Comparison of ENCODE assay signal across 9 cellular contexts in the genomic region with DNA sequence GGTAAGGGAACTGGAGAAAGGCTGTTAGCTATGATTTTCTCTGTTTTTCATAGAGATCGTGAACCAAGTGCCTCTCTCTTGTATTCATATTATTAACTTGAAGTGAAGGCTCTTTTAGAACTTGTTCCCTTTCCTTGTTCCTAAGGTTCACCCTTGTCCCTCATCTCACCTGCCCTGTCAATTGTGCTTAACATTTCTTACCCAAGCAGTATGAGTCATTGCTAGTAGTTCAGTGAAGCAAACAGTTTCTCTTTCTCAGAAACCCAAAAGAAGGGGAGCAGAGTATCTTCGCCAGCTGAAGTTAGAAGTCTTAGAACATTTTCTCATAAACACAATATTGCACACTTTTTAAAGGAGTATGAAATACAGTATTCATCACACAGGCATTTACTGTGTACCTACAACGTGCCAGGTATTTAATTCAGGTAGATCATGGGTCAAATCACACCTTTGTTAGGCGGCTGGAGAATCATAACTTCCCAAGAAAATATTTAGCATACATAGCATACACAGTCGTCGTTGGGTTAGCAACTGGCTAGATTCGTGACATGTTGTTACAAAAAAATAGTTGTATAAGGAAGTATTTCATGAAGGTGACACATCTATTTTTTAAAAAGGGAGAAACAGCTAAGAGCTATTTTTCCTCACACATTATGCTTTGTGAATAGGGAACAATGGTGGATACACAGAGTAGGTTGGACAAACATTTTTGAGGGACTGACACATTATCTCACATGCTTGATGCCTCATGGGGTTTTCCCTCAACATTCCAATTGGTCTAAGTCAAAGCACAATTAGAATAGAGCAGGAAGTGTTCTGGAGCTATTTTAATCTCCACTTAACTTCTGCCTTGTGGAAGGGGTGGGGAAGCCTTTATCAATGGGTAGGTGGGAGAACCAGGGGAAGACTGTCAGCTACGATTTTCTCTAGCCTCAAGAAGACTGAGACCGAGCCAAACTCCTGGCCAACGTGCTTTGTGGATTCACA. TPM values are rescaled to one million over a fixed set of nuclear protein-coding genes. Genes with fewer than 3 reads are reported as not detected.
DNase-seq lines count a peak whose midpoint lies in the region; ATAC-seq and TF ChIP-seq lines count a peak whose summit lies in the region.
"Had no signal": no experiment of that assay in that cellular context is flagged by ENCODE, and none has a peak within 500 bp of the region (broad histone marks: within the 10 kb centered on the region; RNA-seq: fewer than 3 reads in every experiment).

No MANE protein-coding gene starts in this region.

- H3K4me3 Mint-ChIP-seq in stimulated activated naive CD8-positive, alpha-beta T cell treated with anti-CD3 and anti-CD28 coated beads, Interleukin-15, amount 100 ng/mL, for 72 hours: peak overlapping the region in 1 of 2 donors; percentile 22

- peaks cover 89% of the 10 kb centered on the region for H3K4me1 ChIP-seq in OCI-LY7 (ENCODE audit: insufficient read depth, low read length, poor library complexity, severe bottlenecking)
- H3K4me1 ChIP-seq in fibroblast of lung (ENCODE audit: control insufficient read depth, extremely low read depth, insufficient read depth, low read length): peaks cover 6% of the 10 kb centered on the region

- H2AFZ ChIP-seq in OCI-LY7 (ENCODE audit: low read length) (peak overlapping the region; percentile 1; the same call in 1 of the 2 replicates), fibroblast of lung (ENCODE audit: low read length) (no peak overlapping the region)

- ATAC-seq in stimulated activated naive CD8-positive, alpha-beta T cell treated with anti-CD3 and anti-CD28 coated beads, Interleukin-15, Interleukin-2, amounts not matched to agents 100 U/mL and 50 U/mL, for 24 hours: peak; percentile 63
- no peak for ATAC-seq in stimulated activated naive CD8-positive, alpha-beta T cell treated with anti-CD3 and anti-CD28 coated beads, Interleukin-15, amount 100 ng/mL, for 72 hours
- ATAC-seq in HG02885 (IDR thresholded peaks at IDR 0.05; ENCODE audit: poor library complexity, unreplicated experiment): peak; percentile 83

- H3K79me2 ChIP-seq in OCI-LY7 (ENCODE audit: insufficient read depth, low read depth, low read length) (peaks cover 98% of the 10 kb centered on the region), fibroblast of lung (ENCODE audit: control insufficient read depth, insufficient read depth, low read length) (no peaks in the 10 kb centered on the region)

- H4K20me1 ChIP-seq in OCI-LY7 (ENCODE audit: insufficient read depth, low read length) (no peaks in the 10 kb centered on the region), fibroblast of lung (ENCODE audit: control insufficient read depth, extremely low read depth, insufficient read depth, low read length) (no peaks in the 10 kb centered on the region)

- peak overlapping the region in 1 of 2 donors; percentile 77 for H3K27ac Mint-ChIP-seq in stimulated activated naive CD8-positive, alpha-beta T cell treated with anti-CD3 and anti-CD28 coated beads, Interleukin-15, amount 100 ng/mL, for 72 hours

- TF ChIP-seq CTCF in OCI-LY7 (conservative IDR thresholded peaks at IDR 0.05; ENCODE audit: low read length): no peak
- no peak for TF ChIP-seq CTCF in fibroblast of lung (conservative IDR thresholded peaks at IDR 0.05 in 1 of 2, IDR thresholded peaks at IDR 0.05 in 1 of 2; ENCODE audit: low read depth in 1 of 2, low read length in 2 of 2)
- TF ChIP-seq CTCF in retinal pigment epithelial cell (conservative IDR thresholded peaks at IDR 0.05; ENCODE audit: low read depth, low read length): no peak

- BruUV-seq in OCI-LY7 (replicated peaks; lab: Mats Ljungman, UMichigan): no TSS peak

- H3K9ac ChIP-seq in fibroblast of lung (ENCODE audit: insufficient read depth, low read length): no peak overlapping the region

- no peaks in the 10 kb centered on the region for H3K4me1 Mint-ChIP-seq in stimulated activated naive CD8-positive, alpha-beta T cell treated with anti-CD3 and anti-CD28 coated beads, Interleukin-15, amount 100 ng/mL, for 72 hours

- H3K4me3 ChIP-seq in OCI-LY7 (ENCODE audit: low read depth, low read length, poor library complexity, severe bottlenecking): peak overlapping the region; percentile 45
- H3K4me3 ChIP-seq in fibroblast of lung (replicated peaks in 1 of 4; ENCODE audit: control extremely low read depth in 1 of 4, insufficient read depth in 1 of 4, low read depth in 3 of 4, low read length in 4 of 4): peak overlapping the region; percentile 6 to 54 (median 24)
- peak overlapping the region; percentile 61 for H3K4me3 ChIP-seq in retinal pigment epithelial cell (ENCODE audit: low read length)

- H3K36me3 ChIP-seq in OCI-LY7 (ENCODE audit: insufficient read depth, low read length): peaks cover 9% of the 10 kb centered on the region
- H3K36me3 ChIP-seq in fibroblast of lung (ENCODE audit: control insufficient read depth, insufficient read depth, low read length): no peaks in the 10 kb centered on the region

- no peaks in the 10 kb centered on the region for H3K9me3 Mint-ChIP-seq in stimulated activated naive CD8-positive, alpha-beta T cell treated with anti-CD3 and anti-CD28 coated beads, Interleukin-15, amount 100 ng/mL, for 72 hours

- peak overlapping the region; percentile 32 for H3K27ac ChIP-seq in OCI-LY7 (ENCODE audit: low read depth, low read length, poor library complexity, severe bottlenecking)
- peak overlapping the region; percentile 85 for H3K27ac ChIP-seq in fibroblast of lung (ENCODE audit: insufficient read depth, low read length)

- H3K27me3 Mint-ChIP-seq in stimulated activated naive CD8-positive, alpha-beta T cell treated with anti-CD3 and anti-CD28 coated beads, Interleukin-15, amount 100 ng/mL, for 72 hours: no peaks in the 10 kb centered on the region
- H3K27me3 Mint-ChIP-seq: naive thymus-derived CD8-positive, alpha-beta T cell had no signal

- H3K4me2 ChIP-seq in OCI-LY7 (ENCODE audit: low read length) (peak overlapping the region; percentile 66), fibroblast of lung (ENCODE audit: extremely low read depth, insufficient read depth, low read length) (peak overlapping the region; percentile 61)

- H3K9me3 ChIP-seq in OCI-LY7 (ENCODE audit: low read length): peaks cover 2% of the 10 kb centered on the region; the same call in 1 of the 2 replicates
- no peaks in the 10 kb centered on the region for H3K9me3 ChIP-seq in fibroblast of lung (ENCODE audit: control insufficient read depth, insufficient read depth, low read depth, low read length)

- no peaks in the 10 kb centered on the region for H3K9me2 ChIP-seq in OCI-LY7 (ENCODE audit: insufficient read depth, low read length)

- DNase-seq in stimulated activated naive CD8-positive, alpha-beta T cell treated with anti-CD3 and anti-CD28 coated beads, Interleukin-15, Interleukin-2, amounts not matched to agents 100 U/mL and 50 U/mL, for 24 hours: no peak
- no peak for DNase-seq in stimulated activated naive CD8-positive, alpha-beta T cell treated with anti-CD3 and anti-CD28 coated beads, Interleukin-15, amount 100 ng/mL, for 72 hours
- no peak for DNase-seq in OCI-LY7 (ENCODE audit: low spot score)
- peak; percentile 68 to 98 for DNase-seq in fibroblast of lung (ENCODE audit: low read depth in 2 of 2)
- DNase-seq in retinal pigment epithelial cell (ENCODE audit: low read depth): peak; percentile 94
- DNase-seq in T-helper 9 cell: no peak
- DNase-seq in NCI-H510A treated with DMSO at 0.1 percent for 48 hours (lab: John Stamatoyannopoulos, UW): no peak
- DNase-seq: naive thymus-derived CD8-positive, alpha-beta T cell had no signal

- intact Hi-C loops in OCI-LY7 (cut with micrococcal nuclease; ENCODE audit: unreplicated experiment): no loop called here

- H3K27me3 ChIP-seq in fibroblast of lung (ENCODE audit: control insufficient read depth, insufficient read depth, low read length): no peaks in the 10 kb centered on the region

- CTCF ChIA-PET in OCI-LY7 (lab: Charles Lee; ENCODE audit: unreplicated experiment): interaction anchor here (0.8 to 1.6 kb wide), 7 partner anchors 9 to 29 kb away, joined by 3 to 6 read pairs (median 3); partner anchors contain the start of gene HDAC9

- POLR2A ChIA-PET in OCI-LY7 (lab: Charles Lee): interaction anchor here (0.6 to 18.1 kb wide), 12 partner anchors 8 to 572 kb away, joined by 3 to 532 read pairs (median 7); partner anchors contain the start of gene HDAC9

RNA-seq across cellular contexts. Expression of gene HDAC9, which starts 13.2 kb away (rescaled TPM):
- 90.3 and 91.7 TPM in 2 replicates for total RNA-seq in OCI-LY7 (2014; rRNA removed; shearing (Covaris generic))
- total RNA-seq in OCI-LY7 (2022): 58.8 and 68.2 TPM in 2 replicates
- total RNA-seq in fibroblast of lung: 3.6 and 7.9 TPM in 2 replicates
- polyA plus RNA-seq in fibroblast of lung: 2.9 and 5.0 TPM in 2 replicates
- 1.3 and 3.2 TPM in 2 replicates for polyA plus RNA-seq in fibroblast of lung (2012)
- 2.4 and 5.8 TPM in 2 replicates for polyA minus RNA-seq in fibroblast of lung (ENCODE audit: low replicate concordance)

Comparison
In these comparisons a context has a peak if more than half of its experiments do, and no peak if none do; other contexts are left out.
1. DNase-seq: peak in fibroblast of lung (2 of 2) and retinal pigment epithelial cell (single experiment); none in stimulated activated naive CD8-positive, alpha-beta T cell treated with anti-CD3 and anti-CD28 coated beads, Interleukin-15, Interleukin-2, amounts not matched to agents 100 U/mL and 50 U/mL, for 24 hours (single experiment), stimulated activated naive CD8-positive, alpha-beta T cell treated with anti-CD3 and anti-CD28 coated beads, Interleukin-15, amount 100 ng/mL, for 72 hours (0 of 2), OCI-LY7 (single experiment), T-helper 9 cell (single experiment) and NCI-H510A treated with DMSO at 0.1 percent for 48 hours (single experiment).
2. Peak in every context shown above with its lines, with median percentiles within 50 percentile points of each other: H3K4me3 ChIP-seq.